Comparison of ENCODE assay signal across 16 cellular contexts in genomic region chr20:35273449-35274171, GRCh38. TPM values are rescaled to one million over a fixed set of nuclear protein-coding genes. Genes with fewer than 3 reads are reported as not detected.
DNase-seq lines count a peak whose midpoint lies in the region; ATAC-seq, FAIRE-seq and TF ChIP-seq lines count a peak whose summit lies in the region.
"Had no signal": no experiment of that assay in that cellular context is flagged by ENCODE, and none has a peak within 500 bp of the region (broad histone marks: within the 10 kb centered on the region; RNA-seq: fewer than 3 reads in every experiment).

No MANE protein-coding gene starts in this region.

- intact Hi-C loops in GM12878 (cut with micrococcal nuclease; ENCODE audit: unreplicated experiment) (no loop called here), HepG2 (cut with micrococcal nuclease; ENCODE audit: unreplicated experiment) (no loop called here)

- TF ChIP-seq POLR2A in GM12878 (IDR thresholded peaks at IDR 0.05; ENCODE audit: low read depth, low read length) (no peak), HepG2 (IDR thresholded peaks at IDR 0.05; ENCODE audit: insufficient read depth in 1 of 2, low read depth in 2 of 2, low read length in 2 of 2) (0 out of 4 replicates have a peak, but pooled peaks of 1 of the 2 experiments have one; percentile 3)

- no peak overlapping the region for H3K4me3 ChIP-seq in GM12878
- H3K4me3 ChIP-seq in HepG2 (replicated peaks in 1 of 3; ENCODE audit: insufficient read depth in 1 of 3, low read depth in 2 of 3, low read length in 3 of 3) = no peak overlapping the region
- H3K4me3 ChIP-seq: colonic mucosa, ovary had no signal

- TF ChIP-seq RAD21 in GM12878 (IDR thresholded peaks at IDR 0.05; ENCODE audit: insufficient read depth, low read depth, low read length) (no peak), HepG2 (CRISPR knock-in tag; IDR thresholded peaks at IDR 0.05) (no peak)

- CTCF ChIA-PET in GM12878 (lab: Yijun Ruan, JAX) (interaction anchor here (0.8 to 9.6 kb wide), 3 partner anchors 9 to 178 kb away, joined by 3 to 98 read pairs (median 4); partner anchors contain the start of gene EDEM2), HepG2 (lab: Yijun Ruan, JAX; ENCODE audit: low intra/inter-chr PET ratio, low total read pairs) (no interaction called here)

- no peak overlapping the region for H3K9ac ChIP-seq in GM12878 (ENCODE audit: control insufficient read depth, insufficient read depth, low read length)
- H3K9ac ChIP-seq in HepG2 (ENCODE audit: insufficient read depth, low read depth, low read length) = no peak overlapping the region

- H3K4me1 Mint-ChIP-seq in stimulated activated naive CD8-positive, alpha-beta T cell treated with anti-CD3 and anti-CD28 coated beads, Interleukin-15, amount 100 ng/mL, for 72 hours = peaks cover 19% of the 10 kb centered on the region

- no peaks in the 10 kb centered on the region for H3K27me3 ChIP-seq in GM12878 (replicated peaks in 1 of 2; ENCODE audit: control insufficient read depth in 2 of 2, insufficient read depth in 2 of 2, low read length in 1 of 2)
- H3K27me3 ChIP-seq in HepG2 (ENCODE audit: control insufficient read depth in 1 of 2, insufficient read depth in 2 of 2, low read length in 2 of 2) = no peaks in the 10 kb centered on the region
- H3K27me3 ChIP-seq: colonic mucosa, ovary had no signal

- H3K27me3 Mint-ChIP-seq in stimulated activated naive CD8-positive, alpha-beta T cell treated with anti-CD3 and anti-CD28 coated beads, Interleukin-15, amount 100 ng/mL, for 72 hours = no peaks in the 10 kb centered on the region

- BruUV-seq in GM12878 (replicated peaks; lab: Mats Ljungman, UMichigan) = no TSS peak
- BruUV-seq in HepG2 (replicated peaks; lab: Mats Ljungman, UMichigan) = no TSS peak

- POLR2A ChIA-PET in GM12878 (lab: Charles Lee) (no interaction called here), HepG2 (lab: Yijun Ruan, JAX) (interaction anchor here (2.4 to 8.8 kb wide), 3 partner anchors 9 to 13 kb away, joined by 7 to 80 read pairs (median 14); partner anchors contain the start of gene EIF6)

- H3K27ac ChIP-seq in GM12878 (ENCODE audit: control insufficient read depth, insufficient read depth) (no peak overlapping the region), HepG2 (ENCODE audit: extremely low read length, insufficient read depth, low read length) (no peak overlapping the region)
- H3K27ac ChIP-seq: colonic mucosa, ovary had no signal

- no peak for TF ChIP-seq CTCF in GM12878 (IDR thresholded peaks at IDR 0.05 in 2 of 3, conservative IDR thresholded peaks at IDR 0.05 in 1 of 3; ENCODE audit: control insufficient read depth in 2 of 3, extremely low read depth in 1 of 3, insufficient read depth in 1 of 3, low read depth in 3 of 3, low read length in 3 of 3)
- no peak for TF ChIP-seq CTCF in HepG2 (CRISPR knock-in tag; IDR thresholded peaks at IDR 0.05)

- H2AFZ ChIP-seq in GM12878 (ENCODE audit: control insufficient read depth, low read depth, low read length) (no peak overlapping the region), HepG2 (ENCODE audit: low read length) (no peak overlapping the region)

- H3K27ac Mint-ChIP-seq in stimulated activated naive CD8-positive, alpha-beta T cell treated with anti-CD3 and anti-CD28 coated beads, Interleukin-15, amount 100 ng/mL, for 72 hours = peak overlapping the region; percentile 53 to 91

- SMC1A ChIA-PET in GM12878 (lab: Charles Lee; ENCODE audit: uncharacterized antibody, unreplicated experiment) = interaction anchor here (0.6 to 0.9 kb wide), 2 partner anchors 135 to 146 kb away, joined by 3 read pairs; no protein-coding TSS in a partner anchor

- H3K9me3 Mint-ChIP-seq in stimulated activated naive CD8-positive, alpha-beta T cell treated with anti-CD3 and anti-CD28 coated beads, Interleukin-15, amount 100 ng/mL, for 72 hours = no peaks in the 10 kb centered on the region

- no peak for ATAC-seq in stimulated activated naive CD8-positive, alpha-beta T cell treated with anti-CD3 and anti-CD28 coated beads, Interleukin-15, amount 100 ng/mL, for 72 hours
- no peak for ATAC-seq in stimulated activated naive CD8-positive, alpha-beta T cell treated with anti-CD3 and anti-CD28 coated beads, Interleukin-15, Interleukin-2, amounts not matched to agents 100 U/mL and 50 U/mL, for 24 hours
- ATAC-seq in GM12878 (no peak), HepG2 (no peak)

- H3K4me1 ChIP-seq in GM12878 (ENCODE audit: control insufficient read depth, insufficient read depth, low read length) (peaks cover 9% of the 10 kb centered on the region), HepG2 (ENCODE audit: insufficient read depth, low read length) (peaks cover 10% of the 10 kb centered on the region)

- RAD21 ChIA-PET in GM12878 (lab: Charles Lee; ENCODE audit: unreplicated experiment) = interaction anchor here (1.8 kb wide), 1 partner anchor 127 kb away, joined by 10 read pairs; the partner anchor contains the start of gene EDEM2

- H4K20me1 ChIP-seq in GM12878 (ENCODE audit: control insufficient read depth, insufficient read depth) (no peaks in the 10 kb centered on the region), HepG2 (ENCODE audit: insufficient read depth, low read length) (peaks cover 2% of the 10 kb centered on the region; the same call in 1 of the 2 replicates)

- no peak overlapping the region for H3K4me3 Mint-ChIP-seq in stimulated activated naive CD8-positive, alpha-beta T cell treated with anti-CD3 and anti-CD28 coated beads, Interleukin-15, amount 100 ng/mL, for 72 hours

- H3K79me2 ChIP-seq in GM12878 (ENCODE audit: control insufficient read depth, insufficient read depth, low read length) = peaks cover 10% of the 10 kb centered on the region
- H3K79me2 ChIP-seq in HepG2 (ENCODE audit: insufficient read depth, low read length) = no peaks in the 10 kb centered on the region

- no peak for FAIRE-seq in GM12878 (lab: Jason Lieb, UNC)
- no peak for FAIRE-seq in HepG2 (lab: Jason Lieb, UNC)

- H3K9me3 ChIP-seq in GM12878 (replicated peaks; ENCODE audit: control insufficient read depth, insufficient read depth, low read length) = no peaks in the 10 kb centered on the region
- no peaks in the 10 kb centered on the region for H3K9me3 ChIP-seq in HepG2 (ENCODE audit: low read length)
- H3K9me3 ChIP-seq: colonic mucosa, ovary had no signal

- in situ Hi-C loops in GM12878 (cut with MboI) (loop anchor here (25.0 kb wide), 1 partner anchor 436 kb away; the partner anchor contains the start of gene NCOA6), HepG2 (cut with HindIII; ENCODE audit: extremely low pct_ligation_motif_present, low pct_unique_long_range_greater_than_20kb) (no loop called here)

- H3K36me3 ChIP-seq in GM12878 (ENCODE audit: control insufficient read depth in 2 of 2, insufficient read depth in 2 of 2, low read length in 1 of 2) (peaks cover 0 to 9% of the 10 kb centered on the region in 2 experiments; a peak in 2 of 4 replicates), HepG2 (replicated peaks in 1 of 2; ENCODE audit: control insufficient read depth in 1 of 2, insufficient read depth in 2 of 2, low read length in 2 of 2) (peaks cover 9 to 19% of the 10 kb centered on the region in 2 experiments)
- H3K36me3 ChIP-seq: ovary had no signal

- no peak overlapping the region for H3K4me2 ChIP-seq in GM12878 (ENCODE audit: control insufficient read depth, insufficient read depth)
- H3K4me2 ChIP-seq in HepG2 (ENCODE audit: low read depth, low read length) = no peak overlapping the region

- no peak for TF ChIP-seq EP300 in GM12878 (IDR thresholded peaks at IDR 0.05; ENCODE audit: borderline replicate concordance in 1 of 2, control insufficient read depth in 1 of 2, low read depth in 2 of 2, low read length in 2 of 2)
- no peak for TF ChIP-seq EP300 in HepG2 (IDR thresholded peaks at IDR 0.05; ENCODE audit: low read depth in 2 of 2, low read length in 2 of 2)
- TF ChIP-seq EP300 in HepG2 (CRISPR knock-in tag; IDR thresholded peaks at IDR 0.05; ENCODE audit: borderline replicate concordance) = no peak

- DNase-seq in stimulated activated naive CD8-positive, alpha-beta T cell treated with anti-CD3 and anti-CD28 coated beads, Interleukin-15, amount 100 ng/mL, for 72 hours = no peak
- DNase-seq in stimulated activated naive CD8-positive, alpha-beta T cell treated with anti-CD3 and anti-CD28 coated beads, Interleukin-15, Interleukin-2, amounts not matched to agents 100 U/mL and 50 U/mL, for 24 hours = no peak
- no peak for DNase-seq in GM12878 (ENCODE audit: low read depth, low spot score)
- DNase-seq in HepG2 (ENCODE audit: low spot score) = no peak
- no peak for DNase-seq in kidney glomerular epithelial cell (lab: John Stamatoyannopoulos, UW)
- no peak for DNase-seq in KG1 (lab: John Stamatoyannopoulos, UW)
- DNase-seq in NCI-H1092 treated with DMSO at 0.1 percent for 48 hours (lab: John Stamatoyannopoulos, UW) = no peak
- DNase-seq in SHP77 treated with DMSO at 0.1 percent for 48 hours (lab: John Stamatoyannopoulos, UW) = no peak
- DNase-seq: activated CD4-positive, alpha-beta T cell treated with anti-CD3 and anti-CD28 coated beads for 48 hours; activated effector memory CD4-positive, alpha-beta T cell treated with anti-CD3 and anti-CD28 coated beads, Interleukin-2, amount 50 U/mL, for 16 hours; colonic mucosa; left cardiac atrium; ovary; stimulated activated CD4-positive, alpha-beta T cell treated with anti-CD3 and anti-CD28 coated beads, Interleukin-15, amount 100 ng/mL, for 24 hours; SW 1271 had no signal

- WGBS in GM12878 (ENCODE audit: insufficient coverage, insufficient replicate concordance, low lambda C conversion rate, missing lambda C conversion rate) = 86% methylated on average over 13 of the region's 13 CpGs
- 90% methylated on average over 13 of the region's 13 CpGs for WGBS in HepG2 (ENCODE audit: low lambda C conversion rate)

RNA-seq across cellular contexts. Expression of gene MMP24OS, which starts 4.3 kb away (rescaled TPM):
- total RNA-seq in GM12878 (2013; cell fraction: nucleolus; rRNA removed) = 68.0 and 70.0 TPM in 2 replicates
- 9.6 and 10.7 TPM in 2 replicates for total RNA-seq in GM12878 (2014; rRNA removed)
- total RNA-seq in GM12878 (2014; rRNA removed; fragmentation: Illumina TruSeq; extraction: Trizol) = 6.2 and 7.1 TPM in 2 replicates
- total RNA-seq in GM12878 (2021) = 30.9 and 31.4 TPM in 2 replicates
- polyA plus RNA-seq in GM12878 (2011; ENCODE audit: low read depth) = 9.2 TPM
- polyA plus RNA-seq in GM12878 (2011; rRNA removed) = 9.6 and 12.3 TPM in 2 replicates
- polyA plus RNA-seq in GM12878 (2011; cell fraction: cytosol; rRNA removed) = 16.2 and 16.5 TPM in 2 replicates
- polyA plus RNA-seq in GM12878 (2011; cell fraction: nucleus; rRNA removed) = 31.7 and 36.4 TPM in 2 replicates
- polyA plus RNA-seq in GM12878 (2012) = 31.3 and 32.3 TPM in 2 replicates
- 3.4 and 9.1 TPM in 2 replicates for polyA plus RNA-seq in GM12878 (2014; fragmentation: Illumina TruSeq; extraction: Trizol)
- polyA plus RNA-seq in GM12878 (2014; fragmentation: Nextera tagmentation; extraction: Ambion mirVana) = 1 to 10 TPM; 2.0 to 3.6 TPM
- polyA plus RNA-seq in GM12878 (2014; rRNA removed) = 25.8 and 27.9 TPM in 2 replicates
- 10 to 100 TPM; 18.3 to 20.0 TPM for polyA plus RNA-seq in GM12878 (2016; fragmentation: Nextera tagmentation; extraction: Ambion mirVana)
- polyA minus RNA-seq in GM12878 (2011; rRNA and poly(A)+ RNA removed) = 10.9 and 26.3 TPM in 2 replicates
- polyA minus RNA-seq in GM12878 (2011; cell fraction: cytosol; rRNA and poly(A)+ RNA removed) = 12.2 and 16.9 TPM in 2 replicates
- 35.1 and 46.4 TPM in 2 replicates for polyA minus RNA-seq in GM12878 (2011; cell fraction: nucleus; rRNA and poly(A)+ RNA removed)
- 3.1 and 8.5 TPM in 2 replicates for total RNA-seq in HepG2 (2016; rRNA removed; fragmentation: Illumina TruSeq; extraction: Trizol)
- total RNA-seq in HepG2 (2016; cell fraction: cytosol; rRNA removed; fragmentation: Illumina TruSeq; extraction: Trizol; ENCODE audit: low read depth) = 0.61 and 0.79 TPM in 2 replicates
- total RNA-seq in HepG2 (2016; cell fraction: insoluble cytoplasmic fraction; rRNA removed; fragmentation: Illumina TruSeq; extraction: Trizol) = 3.4 and 8.7 TPM in 2 replicates
- 2.1 TPM in 2 replicates for total RNA-seq in HepG2 (2016; cell fraction: membrane; rRNA removed; fragmentation: Illumina TruSeq; extraction: Trizol)
- total RNA-seq in HepG2 (2016; cell fraction: nucleus; rRNA removed; fragmentation: Illumina TruSeq; extraction: Trizol) = 8.9 and 10.6 TPM in 2 replicates
- 6.0 and 7.1 TPM in 2 replicates for polyA plus RNA-seq in HepG2 (2011; rRNA removed)
- polyA plus RNA-seq in HepG2 (2011; cell fraction: cytosol; rRNA removed) = 2.1 and 2.8 TPM in 2 replicates
- 43.8 and 55.2 TPM in 2 replicates for polyA plus RNA-seq in HepG2 (2011; cell fraction: nucleus; rRNA removed)
- polyA plus RNA-seq in HepG2 (2012) = 5.9 and 6.4 TPM in 2 replicates
- 1.8 TPM in 2 replicates for polyA plus RNA-seq in HepG2 (2016; cell fraction: cytosol; fragmentation: Illumina TruSeq; extraction: Trizol; ENCODE audit: low read depth)
- polyA plus RNA-seq in HepG2 (2016; cell fraction: insoluble cytoplasmic fraction; fragmentation: Illumina TruSeq; extraction: Trizol; ENCODE audit: low read depth) = 4.7 and 7.1 TPM in 2 replicates
- 2.9 and 3.2 TPM in 2 replicates for polyA plus RNA-seq in HepG2 (2016; cell fraction: membrane; fragmentation: Illumina TruSeq; extraction: Trizol; ENCODE audit: low read depth)
- 29.1 and 31.1 TPM in 2 replicates for polyA plus RNA-seq in HepG2 (2016; cell fraction: nucleus; fragmentation: Illumina TruSeq; extraction: Trizol; ENCODE audit: insufficient read depth, low read depth)
- polyA minus RNA-seq in HepG2 (2011; rRNA and poly(A)+ RNA removed; ENCODE audit: low replicate concordance) = 18.5 and 23.2 TPM in 2 replicates
- 1.8 and 3.0 TPM in 2 replicates for polyA minus RNA-seq in HepG2 (2011; cell fraction: cytosol; rRNA and poly(A)+ RNA removed)
- polyA minus RNA-seq in HepG2 (2011; cell fraction: nucleus; rRNA and poly(A)+ RNA removed) = 33.9 and 46.0 TPM in 2 replicates

RNA-seq across cellular contexts. Expression of gene EIF6, which starts 11.0 kb away (rescaled TPM):
- total RNA-seq in GM12878 (2013; cell fraction: nucleolus; rRNA removed) = 28.7 and 28.9 TPM in 2 replicates
- 189 and 194 TPM in 2 replicates for total RNA-seq in GM12878 (2014; rRNA removed)
- 120 and 127 TPM in 2 replicates for total RNA-seq in GM12878 (2014; rRNA removed; fragmentation: Illumina TruSeq; extraction: Trizol)
- 163 and 168 TPM in 2 replicates for total RNA-seq in GM12878 (2021)
- polyA plus RNA-seq in GM12878 (2011; ENCODE audit: low read depth) = 83.6 TPM
- 91.4 and 179 TPM in 2 replicates for polyA plus RNA-seq in GM12878 (2011; rRNA removed)
- polyA plus RNA-seq in GM12878 (2011; cell fraction: cytosol; rRNA removed) = 259 and 394 TPM in 2 replicates
- 240 and 253 TPM in 2 replicates for polyA plus RNA-seq in GM12878 (2011; cell fraction: nucleus; rRNA removed)
- 92.0 and 97.7 TPM in 2 replicates for polyA plus RNA-seq in GM12878 (2012)
- polyA plus RNA-seq in GM12878 (2014; fragmentation: Illumina TruSeq; extraction: Trizol) = 88.4 and 164 TPM in 2 replicates
- polyA plus RNA-seq in GM12878 (2014; fragmentation: Nextera tagmentation; extraction: Ambion mirVana) = 100 to 1,000 TPM; 405 to 607 TPM
- 204 and 214 TPM in 2 replicates for polyA plus RNA-seq in GM12878 (2014; rRNA removed)
- 100 to 1,000 TPM; 256 to 277 TPM for polyA plus RNA-seq in GM12878 (2016; fragmentation: Nextera tagmentation; extraction: Ambion mirVana)
- polyA minus RNA-seq in GM12878 (2011; rRNA and poly(A)+ RNA removed) = 121 and 171 TPM in 2 replicates
- 35.1 and 47.9 TPM in 2 replicates for polyA minus RNA-seq in GM12878 (2011; cell fraction: cytosol; rRNA and poly(A)+ RNA removed)
- 25.6 and 46.9 TPM in 2 replicates for polyA minus RNA-seq in GM12878 (2011; cell fraction: nucleus; rRNA and poly(A)+ RNA removed)
- 462 and 603 TPM in 2 replicates for total RNA-seq in HepG2 (2016; rRNA removed; fragmentation: Illumina TruSeq; extraction: Trizol)
- 227 and 243 TPM in 2 replicates for total RNA-seq in HepG2 (2016; cell fraction: cytosol; rRNA removed; fragmentation: Illumina TruSeq; extraction: Trizol; ENCODE audit: low read depth)
- 467 and 649 TPM in 2 replicates for total RNA-seq in HepG2 (2016; cell fraction: insoluble cytoplasmic fraction; rRNA removed; fragmentation: Illumina TruSeq; extraction: Trizol)
- 251 and 271 TPM in 2 replicates for total RNA-seq in HepG2 (2016; cell fraction: membrane; rRNA removed; fragmentation: Illumina TruSeq; extraction: Trizol)
- 204 TPM in 2 replicates for total RNA-seq in HepG2 (2016; cell fraction: nucleus; rRNA removed; fragmentation: Illumina TruSeq; extraction: Trizol)
- polyA plus RNA-seq in HepG2 (2011; rRNA removed) = 466 and 470 TPM in 2 replicates
- polyA plus RNA-seq in HepG2 (2011; cell fraction: cytosol; rRNA removed) = 383 and 550 TPM in 2 replicates
- polyA plus RNA-seq in HepG2 (2011; cell fraction: nucleus; rRNA removed) = 838 and 950 TPM in 2 replicates
- polyA plus RNA-seq in HepG2 (2012) = 248 and 315 TPM in 2 replicates
- polyA plus RNA-seq in HepG2 (2016; cell fraction: cytosol; fragmentation: Illumina TruSeq; extraction: Trizol; ENCODE audit: low read depth) = 237 and 250 TPM in 2 replicates
- polyA plus RNA-seq in HepG2 (2016; cell fraction: insoluble cytoplasmic fraction; fragmentation: Illumina TruSeq; extraction: Trizol; ENCODE audit: low read depth) = 587 and 631 TPM in 2 replicates
- 232 and 240 TPM in 2 replicates for polyA plus RNA-seq in HepG2 (2016; cell fraction: membrane; fragmentation: Illumina TruSeq; extraction: Trizol; ENCODE audit: low read depth)
- 358 and 379 TPM in 2 replicates for polyA plus RNA-seq in HepG2 (2016; cell fraction: nucleus; fragmentation: Illumina TruSeq; extraction: Trizol; ENCODE audit: insufficient read depth, low read depth)
- 350 and 575 TPM in 2 replicates for polyA minus RNA-seq in HepG2 (2011; rRNA and poly(A)+ RNA removed; ENCODE audit: low replicate concordance)
- polyA minus RNA-seq in HepG2 (2011; cell fraction: cytosol; rRNA and poly(A)+ RNA removed) = 144 and 146 TPM in 2 replicates
- 94.9 and 106 TPM in 2 replicates for polyA minus RNA-seq in HepG2 (2011; cell fraction: nucleus; rRNA and poly(A)+ RNA removed)

RNA-seq across cellular contexts. Expression of gene FAM83C, which starts 18.6 kb away (rescaled TPM):
- not detected in 2 replicates for total RNA-seq in GM12878 (2013; cell fraction: nucleolus; rRNA removed)
- total RNA-seq in GM12878 (2014; rRNA removed) = not detected in 2 replicates
- not detected in 2 replicates for total RNA-seq in GM12878 (2014; rRNA removed; fragmentation: Illumina TruSeq; extraction: Trizol)
- total RNA-seq in GM12878 (2021) = not detected in 2 replicates
- polyA plus RNA-seq in GM12878 (2011; ENCODE audit: low read depth) = not detected
- polyA plus RNA-seq in GM12878 (2011; rRNA removed) = not detected in 2 replicates
- polyA plus RNA-seq in GM12878 (2011; cell fraction: cytosol; rRNA removed) = not detected in 2 replicates
- polyA plus RNA-seq in GM12878 (2011; cell fraction: nucleus; rRNA removed) = not detected in 2 replicates
- 0.05 TPM in 1 of 2 replicates, not detected in the other for polyA plus RNA-seq in GM12878 (2012)
- not detected in 2 replicates for polyA plus RNA-seq in GM12878 (2014; fragmentation: Illumina TruSeq; extraction: Trizol)
- polyA plus RNA-seq in GM12878 (2014; fragmentation: Nextera tagmentation; extraction: Ambion mirVana) = not detected
- not detected in 2 replicates for polyA plus RNA-seq in GM12878 (2014; rRNA removed)
- not detected for polyA plus RNA-seq in GM12878 (2016; fragmentation: Nextera tagmentation; extraction: Ambion mirVana)
- not detected in 2 replicates for polyA minus RNA-seq in GM12878 (2011; rRNA and poly(A)+ RNA removed)
- not detected in 2 replicates for polyA minus RNA-seq in GM12878 (2011; cell fraction: cytosol; rRNA and poly(A)+ RNA removed)
- polyA minus RNA-seq in GM12878 (2011; cell fraction: nucleus; rRNA and poly(A)+ RNA removed) = not detected in 2 replicates
- total RNA-seq in HepG2 (2016; rRNA removed; fragmentation: Illumina TruSeq; extraction: Trizol) = 0.07 TPM in 1 of 2 replicates, not detected in the other
- total RNA-seq in HepG2 (2016; cell fraction: cytosol; rRNA removed; fragmentation: Illumina TruSeq; extraction: Trizol; ENCODE audit: low read depth) = 0.09 TPM in 1 of 2 replicates, not detected in the other
- total RNA-seq in HepG2 (2016; cell fraction: insoluble cytoplasmic fraction; rRNA removed; fragmentation: Illumina TruSeq; extraction: Trizol) = 0.06 TPM in 1 of 2 replicates, not detected in the other
- 0.07 TPM in 1 of 2 replicates, not detected in the other for total RNA-seq in HepG2 (2016; cell fraction: membrane; rRNA removed; fragmentation: Illumina TruSeq; extraction: Trizol)
- total RNA-seq in HepG2 (2016; cell fraction: nucleus; rRNA removed; fragmentation: Illumina TruSeq; extraction: Trizol) = not detected in 2 replicates
- 0.03 and 0.04 TPM in 2 replicates for polyA plus RNA-seq in HepG2 (2011; rRNA removed)
- 0.03 TPM in 1 of 2 replicates, not detected in the other for polyA plus RNA-seq in HepG2 (2011; cell fraction: cytosol; rRNA removed)
- polyA plus RNA-seq in HepG2 (2011; cell fraction: nucleus; rRNA removed) = 0.08 and 0.09 TPM in 2 replicates
- 0.05 and 0.16 TPM in 2 replicates for polyA plus RNA-seq in HepG2 (2012)
- polyA plus RNA-seq in HepG2 (2016; cell fraction: cytosol; fragmentation: Illumina TruSeq; extraction: Trizol; ENCODE audit: low read depth) = 0.05 and 0.08 TPM in 2 replicates
- polyA plus RNA-seq in HepG2 (2016; cell fraction: insoluble cytoplasmic fraction; fragmentation: Illumina TruSeq; extraction: Trizol; ENCODE audit: low read depth) = 0.10 and 0.16 TPM in 2 replicates
- 0.05 and 0.06 TPM in 2 replicates for polyA plus RNA-seq in HepG2 (2016; cell fraction: membrane; fragmentation: Illumina TruSeq; extraction: Trizol; ENCODE audit: low read depth)
- polyA plus RNA-seq in HepG2 (2016; cell fraction: nucleus; fragmentation: Illumina TruSeq; extraction: Trizol; ENCODE audit: insufficient read depth, low read depth) = not detected in 2 replicates
- polyA minus RNA-seq in HepG2 (2011; rRNA and poly(A)+ RNA removed; ENCODE audit: low replicate concordance) = 0.04 and 0.07 TPM in 2 replicates
- not detected in 2 replicates for polyA minus RNA-seq in HepG2 (2011; cell fraction: cytosol; rRNA and poly(A)+ RNA removed)
- polyA minus RNA-seq in HepG2 (2011; cell fraction: nucleus; rRNA and poly(A)+ RNA removed) = 0.13 TPM in 1 of 2 replicates, not detected in the other
- total RNA-seq: fibroblast of villous mesenchyme, left cardiac atrium, ovary had no signal
- polyA plus RNA-seq: ovary had no signal

RNA-seq across cellular contexts. Expression of gene MMP24, which starts 47.1 kb away (rescaled TPM):
- not detected in 2 replicates for total RNA-seq in GM12878 (2013; cell fraction: nucleolus; rRNA removed)
- total RNA-seq in GM12878 (2014; rRNA removed) = not detected in 2 replicates
- not detected in 2 replicates for total RNA-seq in GM12878 (2014; rRNA removed; fragmentation: Illumina TruSeq; extraction: Trizol)
- total RNA-seq in GM12878 (2021) = not detected in 2 replicates
- 0.12 TPM for polyA plus RNA-seq in GM12878 (2011; ENCODE audit: low read depth)
- polyA plus RNA-seq in GM12878 (2011; rRNA removed) = 0.01 TPM in 1 of 2 replicates, not detected in the other
- polyA plus RNA-seq in GM12878 (2011; cell fraction: cytosol; rRNA removed) = not detected in 2 replicates
- not detected in 2 replicates for polyA plus RNA-seq in GM12878 (2011; cell fraction: nucleus; rRNA removed)
- polyA plus RNA-seq in GM12878 (2012) = 0.21 and 0.27 TPM in 2 replicates
- 0.01 TPM in 1 of 2 replicates, not detected in the other for polyA plus RNA-seq in GM12878 (2014; fragmentation: Illumina TruSeq; extraction: Trizol)
- under 1 TPM; 0.02 to 0.04 TPM for polyA plus RNA-seq in GM12878 (2014; fragmentation: Nextera tagmentation; extraction: Ambion mirVana)
- 0.03 TPM in 1 of 2 replicates, not detected in the other for polyA plus RNA-seq in GM12878 (2014; rRNA removed)
- polyA plus RNA-seq in GM12878 (2016; fragmentation: Nextera tagmentation; extraction: Ambion mirVana) = under 1 TPM; 0.06 to 0.11 TPM
- polyA minus RNA-seq in GM12878 (2011; rRNA and poly(A)+ RNA removed) = not detected in 2 replicates
- polyA minus RNA-seq in GM12878 (2011; cell fraction: cytosol; rRNA and poly(A)+ RNA removed) = not detected in 2 replicates
- not detected in 2 replicates for polyA minus RNA-seq in GM12878 (2011; cell fraction: nucleus; rRNA and poly(A)+ RNA removed)
- 0.28 and 0.35 TPM in 2 replicates for total RNA-seq in HepG2 (2016; rRNA removed; fragmentation: Illumina TruSeq; extraction: Trizol)
- total RNA-seq in HepG2 (2016; cell fraction: cytosol; rRNA removed; fragmentation: Illumina TruSeq; extraction: Trizol; ENCODE audit: low read depth) = 0.10 and 0.18 TPM in 2 replicates
- total RNA-seq in HepG2 (2016; cell fraction: insoluble cytoplasmic fraction; rRNA removed; fragmentation: Illumina TruSeq; extraction: Trizol) = 0.22 and 0.30 TPM in 2 replicates
- 0.31 and 0.43 TPM in 2 replicates for total RNA-seq in HepG2 (2016; cell fraction: membrane; rRNA removed; fragmentation: Illumina TruSeq; extraction: Trizol)
- 0.12 and 0.16 TPM in 2 replicates for total RNA-seq in HepG2 (2016; cell fraction: nucleus; rRNA removed; fragmentation: Illumina TruSeq; extraction: Trizol)
- polyA plus RNA-seq in HepG2 (2011; rRNA removed) = 0.29 and 0.43 TPM in 2 replicates
- polyA plus RNA-seq in HepG2 (2011; cell fraction: cytosol; rRNA removed) = 0.38 and 0.40 TPM in 2 replicates
- 0.56 and 0.59 TPM in 2 replicates for polyA plus RNA-seq in HepG2 (2011; cell fraction: nucleus; rRNA removed)
- 0.32 and 0.33 TPM in 2 replicates for polyA plus RNA-seq in HepG2 (2012)
- 0.06 and 0.07 TPM in 2 replicates for polyA plus RNA-seq in HepG2 (2016; cell fraction: cytosol; fragmentation: Illumina TruSeq; extraction: Trizol; ENCODE audit: low read depth)
- 0.16 and 0.24 TPM in 2 replicates for polyA plus RNA-seq in HepG2 (2016; cell fraction: insoluble cytoplasmic fraction; fragmentation: Illumina TruSeq; extraction: Trizol; ENCODE audit: low read depth)
- 0.21 and 0.23 TPM in 2 replicates for polyA plus RNA-seq in HepG2 (2016; cell fraction: membrane; fragmentation: Illumina TruSeq; extraction: Trizol; ENCODE audit: low read depth)
- 0.23 and 0.37 TPM in 2 replicates for polyA plus RNA-seq in HepG2 (2016; cell fraction: nucleus; fragmentation: Illumina TruSeq; extraction: Trizol; ENCODE audit: insufficient read depth, low read depth)
- 0.54 and 0.76 TPM in 2 replicates for polyA minus RNA-seq in HepG2 (2011; rRNA and poly(A)+ RNA removed; ENCODE audit: low replicate concordance)
- polyA minus RNA-seq in HepG2 (2011; cell fraction: cytosol; rRNA and poly(A)+ RNA removed) = 0.26 TPM in 1 of 2 replicates, not detected in the other
- polyA minus RNA-seq in HepG2 (2011; cell fraction: nucleus; rRNA and poly(A)+ RNA removed) = 0.26 and 0.37 TPM in 2 replicates
